ENCODE assay signal across 19 cellular contexts in the genomic region with DNA sequence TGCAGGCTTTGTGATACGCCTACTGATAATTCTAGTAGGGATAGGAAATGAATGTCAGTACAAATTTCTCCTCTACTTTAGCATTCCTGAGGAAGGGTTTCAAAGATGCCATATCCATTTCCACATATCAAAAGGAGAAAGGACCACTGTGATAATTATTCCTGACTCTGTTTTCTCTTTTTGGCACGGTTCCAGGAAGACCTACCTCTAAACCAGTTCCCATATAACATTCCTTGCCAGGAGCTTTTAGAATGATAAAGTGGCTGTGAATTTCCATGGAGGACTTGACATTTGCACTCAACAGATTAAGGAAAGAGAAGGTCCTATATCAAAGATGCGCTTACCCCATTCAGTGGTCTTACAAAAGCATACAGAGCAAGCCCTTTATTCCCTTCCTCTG.
DNase-seq lines count a peak whose midpoint lies in the region; FAIRE-seq and TF ChIP-seq lines count a peak whose summit lies in the region.
"Had no signal": no experiment of that assay in that cellular context is flagged by ENCODE, and none has a peak within 500 bp of the region (broad histone marks: within the 10 kb centered on the region; RNA-seq: fewer than 3 reads in every experiment).

No MANE protein-coding gene starts in this region.

- no peak overlapping the region for H3K4me3 Mint-ChIP-seq in astrocyte (ENCODE audit: unreplicated experiment)
- no peak overlapping the region for H3K4me3 Mint-ChIP-seq in nephron
- H3K4me3 Mint-ChIP-seq: CD14-positive monocyte; CD4-positive, alpha-beta memory T cell; GM23338 had no signal

- peak; percentile 52 for FAIRE-seq in astrocyte (lab: Jason Lieb, UNC)
- FAIRE-seq: A549, G401.6, GM12891, H54 had no signal

- H3K4me1 ChIP-seq in astrocyte (ENCODE audit: insufficient read depth, low read length) = peaks cover 4% of the 10 kb centered on the region
- H3K4me1 ChIP-seq: A549 had no signal

- H3K36me3 ChIP-seq in astrocyte (ENCODE audit: insufficient read depth, low read length) = no peaks in the 10 kb centered on the region
- H3K36me3 ChIP-seq: BLaER1 had no signal

- no peaks in the 10 kb centered on the region for H3K79me2 ChIP-seq in astrocyte (ENCODE audit: insufficient read depth, low read length)

- peaks cover 15% of the 10 kb centered on the region for H3K4me1 Mint-ChIP-seq in astrocyte (ENCODE audit: low read depth, unreplicated experiment)
- H3K4me1 Mint-ChIP-seq in nephron = peaks cover 13% of the 10 kb centered on the region
- H3K4me1 Mint-ChIP-seq: CD4-positive, alpha-beta memory T cell; IgD-negative memory B cell had no signal

- H3K27me3 Mint-ChIP-seq in astrocyte (ENCODE audit: low read depth, unreplicated experiment) (no peaks in the 10 kb centered on the region), nephron (ENCODE audit: low read depth) (peaks cover 3% of the 10 kb centered on the region)

- H2AFZ ChIP-seq in astrocyte (ENCODE audit: low read depth, low read length) = no peak overlapping the region
- H2AFZ ChIP-seq: GM23338 had no signal

- H3K27me3 ChIP-seq in astrocyte (ENCODE audit: insufficient read depth, low read length) = no peaks in the 10 kb centered on the region
- H3K27me3 ChIP-seq: BLaER1 had no signal

- H3K27ac Mint-ChIP-seq in astrocyte (ENCODE audit: unreplicated experiment) (no peak overlapping the region), nephron (peak overlapping the region in 2 of 3 experiments; percentile 41 to 86)
- H3K27ac Mint-ChIP-seq: CD14-positive monocyte; CD4-positive, alpha-beta memory T cell; GM23338; IgD-negative memory B cell had no signal

- DNase-seq in DMS79 treated with DMSO at 0.1 percent for 48 hours (lab: John Stamatoyannopoulos, UW) (peak; percentile 30), DMS79 (lab: John Stamatoyannopoulos, UW) (no peak), NCI-H2227 (lab: John Stamatoyannopoulos, UW; ENCODE audit: unreplicated experiment) (peak; percentile 11), astrocyte (ENCODE audit: low read depth) (no peak), HUDEP-2 (lab: John Stamatoyannopoulos, UW; ENCODE audit: unreplicated experiment in 76 of 76) (no peak), amniotic stem cell (lab: John Stamatoyannopoulos, UW) (no peak)
- no peak for DNase-seq in stimulated activated CD4-positive, alpha-beta T cell treated with anti-CD3 and anti-CD28 coated beads, Interleukin-15, amount 100 ng/mL, for 24 hours
- DNase-seq: CD4-positive, alpha-beta memory T cell had no signal

- no peaks in the 10 kb centered on the region for H4K20me1 ChIP-seq in astrocyte (ENCODE audit: insufficient read depth, low read length)
- H4K20me1 ChIP-seq: BLaER1 had no signal

- H3K9ac ChIP-seq in astrocyte (ENCODE audit: low read length) = no peak overlapping the region
- H3K9ac ChIP-seq: BLaER1 had no signal

- H3K9me3 Mint-ChIP-seq in astrocyte (ENCODE audit: unreplicated experiment) = no peaks in the 10 kb centered on the region
- H3K9me3 Mint-ChIP-seq in nephron = no peaks in the 10 kb centered on the region
- H3K9me3 Mint-ChIP-seq: CD4-positive, alpha-beta memory T cell; GM23338; IgD-negative memory B cell had no signal

- H3K36me3 Mint-ChIP-seq in astrocyte (ENCODE audit: low read depth, unreplicated experiment) = peaks cover 2% of the 10 kb centered on the region
- no peaks in the 10 kb centered on the region for H3K36me3 Mint-ChIP-seq in nephron (ENCODE audit: low read depth)
- H3K36me3 Mint-ChIP-seq: CD14-positive monocyte; CD4-positive, alpha-beta memory T cell; IgD-negative memory B cell had no signal

- TF ChIP-seq CTCF in astrocyte (IDR thresholded peaks at IDR 0.05; ENCODE audit: insufficient read depth, low read depth, low read length) (no peak), nephron (IDR thresholded peaks at IDR 0.05; ENCODE audit: unreplicated experiment in 3 of 3) (no peak)

- no peak overlapping the region for H3K4me2 ChIP-seq in astrocyte (ENCODE audit: low read length)
- H3K4me2 ChIP-seq: A549, GM23338 had no signal

- H3K9me3 ChIP-seq in astrocyte (ENCODE audit: insufficient read depth, low read depth, low read length) = no peaks in the 10 kb centered on the region
- H3K9me3 ChIP-seq: A549, BLaER1 had no signal

- no peak overlapping the region for H3K27ac ChIP-seq in astrocyte (ENCODE audit: low read depth, low read length)
- H3K27ac ChIP-seq: 22Rv1, A549, BLaER1, HL-60 had no signal

- no peak overlapping the region for H3K4me3 ChIP-seq in astrocyte (ENCODE audit: insufficient read depth, low read depth, low read length)
- H3K4me3 ChIP-seq: A549, BLaER1, GM23338 had no signal

Comparison
In these comparisons a context has a peak if more than half of its experiments do, and no peak if none do; other contexts are left out.
1. DNase-seq: peak in DMS79 treated with DMSO at 0.1 percent for 48 hours (single experiment) and NCI-H2227 (single experiment); none in DMS79 (single experiment), astrocyte (single experiment), HUDEP-2 (0 of 76), amniotic stem cell (single experiment) and stimulated activated CD4-positive, alpha-beta T cell treated with anti-CD3 and anti-CD28 coated beads, Interleukin-15, amount 100 ng/mL, for 24 hours (single experiment).